ENCODE assay signal across 8 cellular contexts in the genomic region with DNA sequence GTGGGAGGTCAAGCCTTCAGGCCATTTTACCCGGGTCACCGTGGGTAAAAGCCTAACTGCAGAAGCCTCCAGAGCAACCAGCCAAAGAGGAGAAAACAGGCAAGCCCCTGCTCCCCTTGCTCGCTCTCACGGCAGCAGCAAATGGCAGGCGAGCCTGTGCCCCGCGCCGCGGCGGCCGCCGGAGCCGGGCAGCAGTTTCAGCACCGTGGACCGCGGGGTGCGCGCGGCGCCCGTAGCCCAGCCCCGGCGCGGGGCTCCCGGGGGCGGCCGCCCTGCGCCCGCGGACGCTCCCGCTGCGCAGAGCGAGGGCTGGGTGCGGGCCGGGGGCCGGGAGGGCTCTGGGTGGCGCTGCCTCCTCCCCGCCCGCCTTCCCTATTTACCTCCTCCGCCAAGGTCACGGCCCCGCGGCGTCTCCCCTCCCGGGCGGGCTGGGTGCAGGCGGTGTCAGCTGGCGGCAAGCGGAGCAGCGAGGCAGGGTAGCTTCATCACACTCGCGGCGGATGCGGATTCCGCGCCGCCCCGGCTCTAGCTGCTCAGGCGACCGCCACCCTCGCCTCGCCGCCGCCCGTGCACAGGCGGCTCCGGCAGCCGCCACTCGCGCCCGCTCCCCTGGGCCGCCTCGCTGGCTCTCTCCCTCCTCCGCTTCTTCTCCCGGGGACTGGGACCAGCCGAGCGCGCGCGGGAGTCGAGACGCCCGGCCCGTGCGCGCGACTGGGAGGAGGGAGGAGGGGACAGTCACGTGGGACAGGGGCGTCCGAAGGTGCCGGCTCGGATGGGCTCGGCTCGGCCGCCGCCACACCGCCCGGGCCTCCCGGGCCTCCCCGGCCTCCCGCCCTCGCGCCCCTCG. TPM values are rescaled to one million over a fixed set of nuclear protein-coding genes. Genes with fewer than 3 reads are reported as not detected.
DNase-seq lines count a peak whose midpoint lies in the region; ATAC-seq and TF ChIP-seq lines count a peak whose summit lies in the region.

RGS7 (minus strand) TSS at position 687 of the 847 bp plus-strand sequence.

- H3K27me3 Mint-ChIP-seq in T-helper 17 cell (peaks cover 55% of the 10 kb centered on the region), type B pancreatic cell (peaks cover 59% of the 10 kb centered on the region)

- H3K4me3 Mint-ChIP-seq in T-helper 17 cell (peak within 1 kb of the TSS; percentile 66), type B pancreatic cell (peak within 1 kb of the TSS; percentile 90)

- TF ChIP-seq CTCF in type B pancreatic cell (conservative IDR thresholded peaks at IDR 0.05): no peak

- intact Hi-C loops in posterior vena cava (cut with DNase I): no loop called here

- no peaks in the 10 kb centered on the region for H3K9me3 Mint-ChIP-seq in type B pancreatic cell

- H3K27ac Mint-ChIP-seq in T-helper 17 cell (no peak within 1 kb of the TSS), type B pancreatic cell (peak within 1 kb of the TSS; percentile 35)

- DNase-seq in ELR (ENCODE audit: low read depth) (peak; percentile 77), T-helper 17 cell (no peak), midbrain (lab: John Stamatoyannopoulos, UW) (peak; percentile 80), type B pancreatic cell (ENCODE audit: extremely low spot score, unreplicated experiment) (peak; percentile 79), posterior vena cava (ENCODE audit: low spot score) (no peak)

- TF ChIP-seq EP300 in Ishikawa (IDR thresholded peaks at IDR 0.05; ENCODE audit: borderline replicate concordance): no peak

- no peaks in the 10 kb centered on the region for H3K9me3 ChIP-seq in T-helper 17 cell (ENCODE audit: control insufficient read depth, low read length, poor library complexity, severe bottlenecking)

- H3K36me3 Mint-ChIP-seq in T-helper 17 cell (ENCODE audit: low read depth): no peaks in the 10 kb centered on the region
- H3K36me3 Mint-ChIP-seq in type B pancreatic cell: no peaks in the 10 kb centered on the region

- TF ChIP-seq RAD21 in Ishikawa (IDR thresholded peaks at IDR 0.05; ENCODE audit: low read depth): no peak

- H3K4me1 Mint-ChIP-seq in T-helper 17 cell (peaks cover 2% of the 10 kb centered on the region), type B pancreatic cell (ENCODE audit: unreplicated experiment) (peaks cover 4% of the 10 kb centered on the region)

- peak; percentile 64 for ATAC-seq in GM21619 (IDR thresholded peaks at IDR 0.05; ENCODE audit: unreplicated experiment)
- ATAC-seq in T-helper 17 cell: peak; percentile 21
- peak; percentile 50 for ATAC-seq in esophagus mucosa

TF ChIP-seq in Ishikawa, 13 proteins besides CTCF, POLR2A, EP300 and RAD21:
- TF ChIP-seq, protein P1, sequence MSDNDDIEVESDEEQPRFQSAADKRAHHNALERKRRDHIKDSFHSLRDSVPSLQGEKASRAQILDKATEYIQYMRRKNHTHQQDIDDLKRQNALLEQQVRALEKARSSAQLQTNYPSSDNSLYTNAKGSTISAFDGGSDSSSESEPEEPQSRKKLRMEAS (IDR thresholded peaks at IDR 0.05): peak; percentile 41; the same call in 1 of the 2 replicates
- peak; percentile 86 for TF ChIP-seq USF1 (IDR thresholded peaks at IDR 0.05)
- no peak for TF ChIP-seq EGR1 (IDR thresholded peaks at IDR 0.05)
- TF ChIP-seq, protein P2, sequence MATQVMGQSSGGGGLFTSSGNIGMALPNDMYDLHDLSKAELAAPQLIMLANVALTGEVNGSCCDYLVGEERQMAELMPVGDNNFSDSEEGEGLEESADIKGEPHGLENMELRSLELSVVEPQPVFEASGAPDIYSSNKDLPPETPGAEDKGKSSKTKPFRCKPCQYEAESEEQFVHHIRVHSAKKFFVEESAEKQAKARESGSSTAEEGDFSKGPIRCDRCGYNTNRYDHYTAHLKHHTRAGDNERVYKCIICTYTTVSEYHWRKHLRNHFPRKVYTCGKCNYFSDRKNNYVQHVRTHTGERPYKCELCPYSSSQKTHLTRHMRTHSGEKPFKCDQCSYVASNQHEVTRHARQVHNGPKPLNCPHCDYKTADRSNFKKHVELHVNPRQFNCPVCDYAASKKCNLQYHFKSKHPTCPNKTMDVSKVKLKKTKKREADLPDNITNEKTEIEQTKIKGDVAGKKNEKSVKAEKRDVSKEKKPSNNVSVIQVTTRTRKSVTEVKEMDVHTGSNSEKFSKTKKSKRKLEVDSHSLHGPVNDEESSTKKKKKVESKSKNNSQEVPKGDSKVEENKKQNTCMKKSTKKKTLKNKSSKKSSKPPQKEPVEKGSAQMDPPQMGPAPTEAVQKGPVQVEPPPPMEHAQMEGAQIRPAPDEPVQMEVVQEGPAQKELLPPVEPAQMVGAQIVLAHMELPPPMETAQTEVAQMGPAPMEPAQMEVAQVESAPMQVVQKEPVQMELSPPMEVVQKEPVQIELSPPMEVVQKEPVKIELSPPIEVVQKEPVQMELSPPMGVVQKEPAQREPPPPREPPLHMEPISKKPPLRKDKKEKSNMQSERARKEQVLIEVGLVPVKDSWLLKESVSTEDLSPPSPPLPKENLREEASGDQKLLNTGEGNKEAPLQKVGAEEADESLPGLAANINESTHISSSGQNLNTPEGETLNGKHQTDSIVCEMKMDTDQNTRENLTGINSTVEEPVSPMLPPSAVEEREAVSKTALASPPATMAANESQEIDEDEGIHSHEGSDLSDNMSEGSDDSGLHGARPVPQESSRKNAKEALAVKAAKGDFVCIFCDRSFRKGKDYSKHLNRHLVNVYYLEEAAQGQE (IDR thresholded peaks at IDR 0.05; ENCODE audit: low read depth): peak; percentile 77
- no peak for TF ChIP-seq CEBPB (IDR thresholded peaks at IDR 0.05)

RNA-seq across cellular contexts. Expression of gene RGS7, which starts in this region (rescaled TPM):
- total RNA-seq in T-helper 17 cell (not detected), esophagus mucosa (not detected), type B pancreatic cell (ENCODE audit: low replicate concordance) (2.2 and 2.5 TPM in 2 replicates), posterior vena cava (not detected)

Comparison
In these comparisons a context has a peak if more than half of its experiments do, and no peak if none do; other contexts are left out.
1. Peak in ATAC-seq in T-helper 17 cell; RNA of the gene not detected or under 1 TPM.
2. Peak in ATAC-seq in esophagus mucosa; RNA of the gene not detected or under 1 TPM.
3. DNase-seq: peak in ELR (single experiment), midbrain (single experiment) and type B pancreatic cell (single experiment); none in T-helper 17 cell (0 of 3) and posterior vena cava (single experiment).
4. Peak in every context shown above with its lines, with median percentiles within 50 percentile points of each other: ATAC-seq.